ENCODE assay signal across 1 cellular context in the genomic region with DNA sequence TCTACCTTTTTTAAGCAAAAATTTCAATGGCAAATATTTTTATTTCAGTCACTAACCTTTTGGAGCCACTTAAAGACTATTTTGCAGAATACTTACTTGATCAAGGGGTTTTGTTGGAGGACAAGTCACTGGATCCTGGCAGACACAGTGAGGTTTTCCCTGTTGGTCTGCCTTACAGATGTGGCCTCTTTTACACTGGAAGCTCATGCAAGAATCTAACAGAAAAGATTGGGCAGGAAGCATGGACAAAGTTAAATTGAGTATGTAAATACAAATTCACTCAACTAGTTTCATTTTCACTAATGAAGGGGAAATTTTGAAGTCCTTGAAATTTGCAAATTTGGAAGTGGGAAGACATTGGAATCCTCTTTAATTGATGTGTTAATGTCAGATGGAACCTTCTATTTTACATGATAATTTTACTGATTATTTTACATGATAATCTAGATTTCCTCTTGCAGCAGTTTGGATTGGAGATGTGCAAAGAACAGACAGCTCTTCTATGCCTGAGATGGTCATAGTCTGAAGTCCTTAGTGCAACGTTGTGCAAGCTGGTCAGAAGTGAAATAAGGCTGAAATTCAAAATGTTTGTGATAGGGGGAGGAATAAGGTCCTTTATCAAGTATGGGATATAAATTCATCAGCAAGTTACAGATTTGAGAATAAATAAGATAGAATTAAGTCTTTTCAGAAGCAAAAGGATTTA.
TF ChIP-seq lines count a peak whose summit lies in the region.

No MANE protein-coding gene starts in this region.

TF ChIP-seq in HepG2, 621 proteins besides CTCF, POLR2A, EP300 and RAD21 (continued from another document):
- no peak for TF ChIP-seq SP140L (CRISPR knock-in tag; IDR thresholded peaks at IDR 0.05; ENCODE audit: borderline replicate concordance)
- no peak for TF ChIP-seq KDM4B (CRISPR knock-in tag; IDR thresholded peaks at IDR 0.05)
- TF ChIP-seq SP5 (CRISPR knock-in tag; IDR thresholded peaks at IDR 0.05; ENCODE audit: borderline replicate concordance, low read depth) = no peak
- TF ChIP-seq, protein P1, sequence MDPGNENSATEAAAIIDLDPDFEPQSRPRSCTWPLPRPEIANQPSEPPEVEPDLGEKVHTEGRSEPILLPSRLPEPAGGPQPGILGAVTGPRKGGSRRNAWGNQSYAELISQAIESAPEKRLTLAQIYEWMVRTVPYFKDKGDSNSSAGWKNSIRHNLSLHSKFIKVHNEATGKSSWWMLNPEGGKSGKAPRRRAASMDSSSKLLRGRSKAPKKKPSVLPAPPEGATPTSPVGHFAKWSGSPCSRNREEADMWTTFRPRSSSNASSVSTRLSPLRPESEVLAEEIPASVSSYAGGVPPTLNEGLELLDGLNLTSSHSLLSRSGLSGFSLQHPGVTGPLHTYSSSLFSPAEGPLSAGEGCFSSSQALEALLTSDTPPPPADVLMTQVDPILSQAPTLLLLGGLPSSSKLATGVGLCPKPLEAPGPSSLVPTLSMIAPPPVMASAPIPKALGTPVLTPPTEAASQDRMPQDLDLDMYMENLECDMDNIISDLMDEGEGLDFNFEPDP (CRISPR knock-in tag; conservative IDR thresholded peaks at IDR 0.05) = no peak
